ENCODE assay signal across 19 cellular contexts in the genomic region with DNA sequence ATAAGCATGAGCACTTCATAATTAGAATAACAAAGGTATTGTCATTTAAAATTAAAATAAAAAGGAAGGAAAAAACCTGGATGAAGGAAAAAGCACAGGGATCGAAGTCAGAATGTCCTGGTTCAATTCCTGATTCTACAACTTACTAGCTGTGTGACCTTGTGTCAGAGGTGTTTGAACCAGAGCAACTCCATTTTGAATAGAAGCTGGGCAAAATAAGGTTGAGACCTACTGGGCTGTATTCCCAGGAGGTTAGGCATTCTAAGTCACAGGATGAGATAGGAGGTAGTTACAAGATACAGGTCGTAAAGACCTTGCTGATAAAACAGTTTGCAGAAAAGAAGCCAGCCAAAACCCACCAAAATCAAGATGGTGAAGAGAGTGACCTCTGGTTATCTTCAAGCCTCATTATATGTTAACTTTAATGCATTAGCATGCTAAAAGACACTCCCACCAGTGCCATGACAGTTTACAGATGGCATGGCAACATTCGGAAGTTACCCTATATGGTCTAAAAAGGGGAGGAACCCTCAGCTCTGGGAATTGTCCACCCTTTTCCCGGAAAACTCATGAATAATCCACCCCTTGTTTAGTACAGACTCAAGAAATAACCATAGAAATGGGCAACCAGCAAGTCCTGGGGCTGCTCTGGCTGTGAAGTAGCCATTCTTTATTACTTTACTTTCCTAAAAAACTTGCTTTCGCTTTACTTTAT.
DNase-seq lines count a peak whose midpoint lies in the region; TF ChIP-seq lines count a peak whose summit lies in the region.
"Had no signal": no experiment of that assay in that cellular context is flagged by ENCODE, and none has a peak within 500 bp of the region (broad histone marks: within the 10 kb centered on the region; RNA-seq: fewer than 3 reads in every experiment).

No MANE protein-coding gene starts in this region.

- no peak overlapping the region for H3K23ac ChIP-seq in mesendoderm (ENCODE audit: low read length)

- H3K79me1 ChIP-seq in mesendoderm (ENCODE audit: low read length) = no peaks in the 10 kb centered on the region

- no peak overlapping the region for H3K4me2 ChIP-seq in mesendoderm (ENCODE audit: low read length)
- H3K4me2 ChIP-seq in parathyroid adenoma (ENCODE audit: low read length) = no peak overlapping the region
- H3K4me2 ChIP-seq: A549, BLaER1 had no signal

- no peak overlapping the region for H2BK120ac ChIP-seq in mesendoderm (ENCODE audit: low read depth, low read length)

- no peak for TF ChIP-seq CTCF in BE2C (IDR thresholded peaks at IDR 0.05; ENCODE audit: low read depth, low read length)
- TF ChIP-seq CTCF in parathyroid adenoma (IDR thresholded peaks at IDR 0.05) = no peak
- no peak for TF ChIP-seq CTCF in RWPE1 (conservative IDR thresholded peaks at IDR 0.05; ENCODE audit: low read depth)

- H3K36me3 ChIP-seq in BE2C (no peaks in the 10 kb centered on the region), mesendoderm (ENCODE audit: control insufficient read depth, insufficient read depth, low read length) (no peaks in the 10 kb centered on the region), parathyroid adenoma (ENCODE audit: control insufficient read depth, insufficient read depth, low read length) (no peaks in the 10 kb centered on the region)
- H3K36me3 ChIP-seq: BLaER1 had no signal

- H3K56ac ChIP-seq in mesendoderm (ENCODE audit: low read length) = no peak overlapping the region

- H3K9ac ChIP-seq in mesendoderm (ENCODE audit: low read length) (no peak overlapping the region), parathyroid adenoma (no peak overlapping the region)
- H3K9ac ChIP-seq: BLaER1 had no signal

- H3K27ac ChIP-seq in mesendoderm (ENCODE audit: low read depth, low read length) = no peak overlapping the region
- H3K27ac ChIP-seq in parathyroid adenoma = no peak overlapping the region
- no peak overlapping the region for H3K27ac ChIP-seq in RWPE1
- H3K27ac ChIP-seq: 22Rv1, A549, BLaER1 had no signal

- H3K4me3 ChIP-seq in BE2C (ENCODE audit: low read depth, low read length) (no peak overlapping the region), mesendoderm (ENCODE audit: low read length) (no peak overlapping the region), parathyroid adenoma (ENCODE audit: low read depth, low read length) (no peak overlapping the region)
- H3K4me3 ChIP-seq: A549, BLaER1, GM12878 had no signal

- H3K4me1 ChIP-seq in BE2C (peaks cover 3% of the 10 kb centered on the region), mesendoderm (ENCODE audit: control insufficient read depth, low read depth, low read length) (no peaks in the 10 kb centered on the region), parathyroid adenoma (peaks cover 18% of the 10 kb centered on the region)
- H3K4me1 ChIP-seq: A549, BLaER1 had no signal

- DNase-seq in BE2C = peak; percentile 14
- peak; percentile 43 for DNase-seq in SK-N-DZ (ENCODE audit: low spot score)
- DNase-seq in mesendoderm = peak; percentile 35
- no peak for DNase-seq in activated CD4-positive, alpha-beta T cell treated with anti-CD3 and anti-CD28 coated beads for 48 hours
- no peak for DNase-seq in medulla oblongata (ENCODE audit: extremely low spot score)
- no peak for DNase-seq in RWPE1 (ENCODE audit: low spot score)
- DNase-seq: AML-193; CD4-positive, alpha-beta memory T cell; DMS153; DMS79 treated with DMSO at 0.1 percent for 48 hours; GF-D8; GOT3; H7; HFFc6 had no signal

- H2BK15ac ChIP-seq in mesendoderm (replicated peaks; ENCODE audit: low read depth) = no peak overlapping the region

- no peak overlapping the region for H3K18ac ChIP-seq in mesendoderm (ENCODE audit: low read length)

- H3K27me3 ChIP-seq in BE2C (no peaks in the 10 kb centered on the region), mesendoderm (ENCODE audit: insufficient read depth, low read length, poor library complexity) (no peaks in the 10 kb centered on the region), parathyroid adenoma (ENCODE audit: control insufficient read depth, insufficient read depth, low read length) (no peaks in the 10 kb centered on the region)
- H3K27me3 ChIP-seq: BLaER1 had no signal

- no peak overlapping the region for H4K5ac ChIP-seq in mesendoderm (ENCODE audit: low read length)

- no CpG with 5 or more reads among the region's 5 CpGs for WGBS in mesendoderm (ENCODE audit: extremely low coverage, insufficient coverage, low lambda C conversion rate)

- peak overlapping the region; percentile 35 for H2AFZ ChIP-seq in parathyroid adenoma

- no peak overlapping the region for H2AK5ac ChIP-seq in mesendoderm (ENCODE audit: low read length)

- H4K8ac ChIP-seq in mesendoderm (ENCODE audit: low read depth, low read length) = no peak overlapping the region

- no peak overlapping the region for H2BK5ac ChIP-seq in mesendoderm (ENCODE audit: low read length)

- POLR2A ChIA-PET in RWPE1 (lab: Yijun Ruan, JAX; ENCODE audit: low non-redundant PET) = no interaction called here

- CTCF ChIA-PET in RWPE1 (lab: Yijun Ruan, JAX) = no interaction called here

- H3K79me2 ChIP-seq in mesendoderm (ENCODE audit: control insufficient read depth, insufficient read depth, low read length) (no peaks in the 10 kb centered on the region), parathyroid adenoma (no peaks in the 10 kb centered on the region)

- no peak overlapping the region for H3K4ac ChIP-seq in mesendoderm (ENCODE audit: low read depth, low read length)

- H3K9me3 ChIP-seq in BE2C (no peaks in the 10 kb centered on the region), parathyroid adenoma (ENCODE audit: control insufficient read depth, low read length) (no peaks in the 10 kb centered on the region)
- H3K9me3 ChIP-seq: A549, BLaER1 had no signal

Comparison
In these comparisons a context has a peak if more than half of its experiments do, and no peak if none do; other contexts are left out.
1. DNase-seq: peak in BE2C (single experiment), SK-N-DZ (single experiment) and mesendoderm (single experiment); none in activated CD4-positive, alpha-beta T cell treated with anti-CD3 and anti-CD28 coated beads for 48 hours (single experiment), medulla oblongata (single experiment) and RWPE1 (single experiment).